Comparison of ENCODE assay signal across 1 cellular context in genomic region chr11:61477734-61478148, GRCh38.
A peak's percentile ranks its signal among the peaks of the same experiment; 100 is the strongest.
TF ChIP-seq lines count a peak whose summit lies in the region.

No MANE protein-coding gene starts in this region.

TF ChIP-seq in K562, 482 proteins besides CTCF, POLR2A, EP300 and RAD21 (continued from another document):
- no peak for TF ChIP-seq FOXP4 (CRISPR knock-in tag; IDR thresholded peaks at IDR 0.05; ENCODE audit: borderline replicate concordance)
- TF ChIP-seq MTA2 (IDR thresholded peaks at IDR 0.05; ENCODE audit: low read depth): no peak
- no peak for TF ChIP-seq IRF1 (CRISPR knock-in tag; IDR thresholded peaks at IDR 0.05; ENCODE audit: borderline replicate concordance)
- no peak for TF ChIP-seq NR4A1 (CRISPR knock-in tag; IDR thresholded peaks at IDR 0.05)
- no peak for TF ChIP-seq NR4A1 (tag; IDR thresholded peaks at IDR 0.05)
- peak; percentile 88 for TF ChIP-seq SMC3 (conservative IDR thresholded peaks at IDR 0.05; ENCODE audit: insufficient read depth, low read depth, low read length)
- TF ChIP-seq DEAF1 (CRISPR knock-in tag; IDR thresholded peaks at IDR 0.05): peak; percentile 55; the same call in 1 of the 2 replicates
- TF ChIP-seq BHLHE40 (IDR thresholded peaks at IDR 0.05; ENCODE audit: low read length): 0 out of 2 replicates have a peak, but pooled peaks have one; percentile 22
- 0 out of 4 replicates have a peak, but pooled peaks of 1 of the 2 experiments have one; percentile 15 for TF ChIP-seq RCOR1 (IDR thresholded peaks at IDR 0.05; ENCODE audit: borderline replicate concordance in 1 of 2, low read depth in 2 of 2, low read length in 2 of 2)
- 0 out of 2 replicates have a peak, but pooled peaks have one; percentile 23 for TF ChIP-seq KLF16 (IDR thresholded peaks at IDR 0.05)
- TF ChIP-seq ZNF431 (CRISPR knock-in tag; IDR thresholded peaks at IDR 0.05): no peak
- 0 out of 2 replicates have a peak, but pooled peaks have one; percentile 42 for TF ChIP-seq CC2D1A (IDR thresholded peaks at IDR 0.05)
- no peak for TF ChIP-seq MED1 (CRISPR knock-in tag; IDR thresholded peaks at IDR 0.05; ENCODE audit: borderline replicate concordance)
- TF ChIP-seq NELFE (IDR thresholded peaks at IDR 0.05; ENCODE audit: insufficient read depth, insufficient read length): no peak
- peak in 1 of 2 experiments; percentile 57; a peak in 2 of 4 replicates for TF ChIP-seq MAZ (CRISPR knock-in tag; conservative IDR thresholded peaks at IDR 0.05 in 1 of 2, IDR thresholded peaks at IDR 0.05 in 1 of 2)
- TF ChIP-seq STAG1 (CRISPR knock-in tag; IDR thresholded peaks at IDR 0.05; ENCODE audit: borderline replicate concordance): peak; percentile 49; the same call in 1 of the 2 replicates
- peak; percentile 32; the same call in 1 of the 2 replicates for TF ChIP-seq TFAP4 (CRISPR knock-in tag; IDR thresholded peaks at IDR 0.05; ENCODE audit: borderline replicate concordance)
- TF ChIP-seq ZNF263 (CRISPR knock-in tag; IDR thresholded peaks at IDR 0.05; ENCODE audit: borderline replicate concordance): peak; percentile 53
- peak; percentile 73 for TF ChIP-seq ZBTB7A (IDR thresholded peaks at IDR 0.05; ENCODE audit: borderline replicate concordance, control insufficient read depth, low read depth, low read length)
- TF ChIP-seq ZNF511 (CRISPR knock-in tag; IDR thresholded peaks at IDR 0.05): no peak
- TF ChIP-seq ZNF644 (tag; IDR thresholded peaks at IDR 0.05; ENCODE audit: low read depth): no peak
- 0 out of 2 replicates have a peak, but pooled peaks have one; percentile 46 for TF ChIP-seq POLR2G (IDR thresholded peaks at IDR 0.05; ENCODE audit: low read depth, low read length)
